ENCODE assay signal across 23 cellular contexts in genomic region chr6:64985726-64986125, GRCh38.
DNase-seq lines count a peak whose midpoint lies in the region; ATAC-seq, FAIRE-seq and TF ChIP-seq lines count a peak whose summit lies in the region.
"Had no signal": no experiment of that assay in that cellular context is flagged by ENCODE, and none has a peak within 500 bp of the region (broad histone marks: within the 10 kb centered on the region; RNA-seq: fewer than 3 reads in every experiment).

No MANE protein-coding gene starts in this region.

- H3K36me3 ChIP-seq in GM12878 (ENCODE audit: control insufficient read depth in 2 of 2, insufficient read depth in 2 of 2, low read length in 1 of 2) (no peaks in the 10 kb centered on the region), mesenchymal stem cell (ENCODE audit: control insufficient read depth in 1 of 2, insufficient read depth in 2 of 2, low read depth in 1 of 2, low read length in 2 of 2) (no peaks in the 10 kb centered on the region)
- H3K36me3 ChIP-seq: HAP-1, MG63 had no signal

- H3K14ac ChIP-seq in mesenchymal stem cell (ENCODE audit: low read length in 2 of 2) = no peak overlapping the region

- peak; percentile 49 for FAIRE-seq in GM12878 (lab: Jason Lieb, UNC)
- FAIRE-seq in urothelium cell line (lab: Jason Lieb, UNC) = no peak
- FAIRE-seq: GM19239 had no signal

- DNase-seq in DMS53 (lab: John Stamatoyannopoulos, UW) = peak; percentile 13
- peak; percentile 57 for DNase-seq in OCI-M1 (lab: John Stamatoyannopoulos, UW)
- DNase-seq in GM12878 (ENCODE audit: low read depth, low spot score) = no peak
- DNase-seq in mesenchymal stem cell = peak; percentile 15
- no peak for DNase-seq in urothelium cell line (ENCODE audit: low spot score)
- no peak for DNase-seq in activated naive CD4-positive, alpha-beta T cell treated with Interleukin-2 at 50 U/mL for 16 hours
- no peak for DNase-seq in activated T-cell treated with anti-CD3 and anti-CD28 coated beads, Interleukin-2, amount 50 U/mL, for 72 hours
- DNase-seq in NCI-H1694 (lab: John Stamatoyannopoulos, UW) = no peak
- DNase-seq: ACHN, GF-D8, GM23248, Kasumi-1, MG63, NCI-H1092, NCI-H1436 treated with DMSO at 0.1 percent for 48 hours, NCI-H2029 treated with DMSO at 0.1 percent for 48 hours, NCI-H510A, NCI-H774, PC-3 had no signal

- in situ Hi-C loops in GM12878 (cut with MboI) = no loop called here

- H3K18ac ChIP-seq in mesenchymal stem cell (ENCODE audit: low read depth in 1 of 2, low read length in 2 of 2) = no peak overlapping the region

- no peak overlapping the region for H3K4ac ChIP-seq in mesenchymal stem cell (ENCODE audit: low read depth in 1 of 2, low read length in 2 of 2)

- TF ChIP-seq EP300 in GM12878 (IDR thresholded peaks at IDR 0.05; ENCODE audit: borderline replicate concordance in 1 of 2, control insufficient read depth in 1 of 2, low read depth in 2 of 2, low read length in 2 of 2) = no peak

- no peak overlapping the region for H2AFZ ChIP-seq in GM12878 (ENCODE audit: control insufficient read depth, low read depth, low read length)
- H2AFZ ChIP-seq in mesenchymal stem cell (ENCODE audit: low read depth, low read length) = no peak overlapping the region
- H2AFZ ChIP-seq: GM23248 had no signal

- TF ChIP-seq CTCF in GM12878 (IDR thresholded peaks at IDR 0.05 in 2 of 3, conservative IDR thresholded peaks at IDR 0.05 in 1 of 3; ENCODE audit: control insufficient read depth in 2 of 3, extremely low read depth in 1 of 3, insufficient read depth in 1 of 3, low read depth in 3 of 3, low read length in 3 of 3) = no peak

- H3K4me2 ChIP-seq in GM12878 (ENCODE audit: control insufficient read depth, insufficient read depth) (no peak overlapping the region), mesenchymal stem cell (ENCODE audit: low read length, poor library complexity, severe bottlenecking) (no peak overlapping the region)

- no peak overlapping the region for H2BK5ac ChIP-seq in mesenchymal stem cell (ENCODE audit: low read depth, low read length, poor library complexity, severe bottlenecking)

- no peak overlapping the region for H4K8ac ChIP-seq in mesenchymal stem cell (ENCODE audit: low read length)

- CTCF ChIA-PET in GM12878 (lab: Yijun Ruan, JAX) = no interaction called here

- no peak overlapping the region for H4K91ac ChIP-seq in mesenchymal stem cell (ENCODE audit: low read length)

- no peak overlapping the region for H3K23ac ChIP-seq in mesenchymal stem cell (ENCODE audit: low read length in 2 of 2)

- no peaks in the 10 kb centered on the region for H3K79me2 ChIP-seq in GM12878 (ENCODE audit: control insufficient read depth, insufficient read depth, low read length)

- intact Hi-C loops in GM12878 (cut with micrococcal nuclease; ENCODE audit: unreplicated experiment) = no loop called here

- no peak for TF ChIP-seq POLR2A in GM12878 (IDR thresholded peaks at IDR 0.05; ENCODE audit: low read depth, low read length)

- H3K9ac ChIP-seq in GM12878 (ENCODE audit: control insufficient read depth, insufficient read depth, low read length) = no peak overlapping the region
- no peak overlapping the region for H3K9ac ChIP-seq in mesenchymal stem cell (ENCODE audit: low read length)
- H3K9ac ChIP-seq: GM23248 had no signal

- H3K9me3 ChIP-seq in GM12878 (replicated peaks; ENCODE audit: control insufficient read depth, insufficient read depth, low read length) (no peaks in the 10 kb centered on the region), mesenchymal stem cell (ENCODE audit: control insufficient read depth, low read length) (no peaks in the 10 kb centered on the region)
- H3K9me3 ChIP-seq: HAP-1, MG63 had no signal

- H3K27ac ChIP-seq in GM12878 (ENCODE audit: control insufficient read depth, insufficient read depth) = no peak overlapping the region
- H3K27ac ChIP-seq in mesenchymal stem cell (ENCODE audit: low read length, poor library complexity, severe bottlenecking) = no peak overlapping the region
- H3K27ac ChIP-seq: GM23248, RWPE1 had no signal

- no peak overlapping the region for H3K4me3 ChIP-seq in GM12878
- H3K4me3 ChIP-seq in mesenchymal stem cell (ENCODE audit: insufficient read depth in 1 of 2, low read depth in 1 of 2, low read length in 2 of 2) = no peak overlapping the region
- H3K4me3 ChIP-seq: GM23248, HAP-1, MG63 had no signal

- H3K36me3 Mint-ChIP-seq in activated T-cell treated with anti-CD3 and anti-CD28 coated beads, Interleukin-2, amount 50 U/mL, for 72 hours (ENCODE audit: insufficient read depth in 2 of 2) = no peaks in the 10 kb centered on the region
- H3K36me3 Mint-ChIP-seq: CD14-positive monocyte had no signal

- RAD21 ChIA-PET in GM12878 (lab: Charles Lee; ENCODE audit: unreplicated experiment) = no interaction called here

- H3K4me1 ChIP-seq in GM12878 (ENCODE audit: control insufficient read depth, insufficient read depth, low read length) = no peaks in the 10 kb centered on the region
- peaks cover 1% of the 10 kb centered on the region for H3K4me1 ChIP-seq in mesenchymal stem cell (ENCODE audit: control insufficient read depth, insufficient read depth, low read depth, low read length)
- H3K4me1 ChIP-seq: HAP-1 had no signal

- H4K20me1 ChIP-seq in GM12878 (ENCODE audit: control insufficient read depth, insufficient read depth) = no peaks in the 10 kb centered on the region

- H3K27me3 ChIP-seq in GM12878 (replicated peaks in 1 of 2; ENCODE audit: control insufficient read depth in 2 of 2, insufficient read depth in 2 of 2, low read length in 1 of 2) (no peaks in the 10 kb centered on the region), mesenchymal stem cell (ENCODE audit: control insufficient read depth in 1 of 2, insufficient read depth in 1 of 2, low read length in 2 of 2) (no peaks in the 10 kb centered on the region)
- H3K27me3 ChIP-seq: MG63 had no signal

- no peak overlapping the region for H3K27ac Mint-ChIP-seq in activated T-cell treated with anti-CD3 and anti-CD28 coated beads, Interleukin-2, amount 50 U/mL, for 72 hours
- H3K27ac Mint-ChIP-seq: CD14-positive monocyte had no signal

- no peak overlapping the region for H2BK15ac ChIP-seq in mesenchymal stem cell (ENCODE audit: low read depth, poor library complexity, severe bottlenecking)

- 6% methylated on average over 4 of the region's 4 CpGs for WGBS in GM12878 (ENCODE audit: insufficient coverage, insufficient replicate concordance, low lambda C conversion rate, missing lambda C conversion rate)
- WGBS in mesenchymal stem cell = 49% methylated on average over 3 of the region's 4 CpGs

- no TSS peak for BruUV-seq in GM12878 (replicated peaks; lab: Mats Ljungman, UMichigan)

- H2BK12ac ChIP-seq in mesenchymal stem cell (ENCODE audit: low read length in 2 of 2) = no peak overlapping the region

- TF ChIP-seq RAD21 in GM12878 (IDR thresholded peaks at IDR 0.05; ENCODE audit: insufficient read depth, low read depth, low read length) = no peak

- H2BK120ac ChIP-seq in mesenchymal stem cell (ENCODE audit: low read depth, low read length) = no peak overlapping the region

- H3K9me3 Mint-ChIP-seq in activated T-cell treated with anti-CD3 and anti-CD28 coated beads, Interleukin-2, amount 50 U/mL, for 72 hours = peaks cover 2% of the 10 kb centered on the region in 2 donors

- no peaks in the 10 kb centered on the region for H3K4me1 Mint-ChIP-seq in activated T-cell treated with anti-CD3 and anti-CD28 coated beads, Interleukin-2, amount 50 U/mL, for 72 hours (ENCODE audit: low read depth)
- H3K4me1 Mint-ChIP-seq: CD14-positive monocyte had no signal

- H3K27me3 Mint-ChIP-seq in activated T-cell treated with anti-CD3 and anti-CD28 coated beads, Interleukin-2, amount 50 U/mL, for 72 hours (ENCODE audit: low read depth) = no peaks in the 10 kb centered on the region

- SMC1A ChIA-PET in GM12878 (lab: Charles Lee; ENCODE audit: uncharacterized antibody, unreplicated experiment) = no interaction called here

- no peak overlapping the region for H3K4me3 Mint-ChIP-seq in activated T-cell treated with anti-CD3 and anti-CD28 coated beads, Interleukin-2, amount 50 U/mL, for 72 hours
- H3K4me3 Mint-ChIP-seq: CD14-positive monocyte had no signal

- H3K79me1 ChIP-seq in mesenchymal stem cell (replicated peaks; ENCODE audit: low read length, poor library complexity, severe bottlenecking) = no peaks in the 10 kb centered on the region

- ATAC-seq in GM12878 = no peak
- no peak for ATAC-seq in activated T-cell treated with anti-CD3 and anti-CD28 coated beads, Interleukin-2, amount 50 U/mL, for 72 hours (replicated peaks in 1 of 2)
- ATAC-seq: PC-3 had no signal

- POLR2A ChIA-PET in GM12878 (lab: Charles Lee) = no interaction called here

- H2AK5ac ChIP-seq in mesenchymal stem cell (ENCODE audit: low read length, severe bottlenecking) = no peak overlapping the region

TF ChIP-seq in GM12878, 131 proteins besides CTCF, POLR2A, EP300 and RAD21 (continues in another document):
- no peak for TF ChIP-seq RBBP5 (conservative IDR thresholded peaks at IDR 0.05)
- no peak for TF ChIP-seq POLR2AphosphoS5 (IDR thresholded peaks at IDR 0.05; ENCODE audit: low read length)
- no peak for TF ChIP-seq SP1 (IDR thresholded peaks at IDR 0.05; ENCODE audit: low read depth, low read length)
- TF ChIP-seq ZZZ3 (IDR thresholded peaks at IDR 0.05; ENCODE audit: control insufficient read depth, insufficient read length, low read depth) = no peak

Comparison
In these comparisons a context has a peak if more than half of its experiments do, and no peak if none do; other contexts are left out.
1. DNase-seq: peak in DMS53 (single experiment), OCI-M1 (single experiment) and mesenchymal stem cell (single experiment); none in GM12878 (single experiment), urothelium cell line (single experiment), activated naive CD4-positive, alpha-beta T cell treated with Interleukin-2 at 50 U/mL for 16 hours (single experiment), activated T-cell treated with anti-CD3 and anti-CD28 coated beads, Interleukin-2, amount 50 U/mL, for 72 hours (0 of 2) and NCI-H1694 (single experiment).